14 cellular contexts compared by ENCODE assay signal in genomic region chr18:63929377-63929776, GRCh38. TPM values are rescaled to one million over a fixed set of nuclear protein-coding genes. Genes with fewer than 3 reads are reported as not detected.
"Had no signal": no experiment of that assay in that cellular context is flagged by ENCODE, and none has a peak within 500 bp of the region (broad histone marks: within the 10 kb centered on the region; RNA-seq: fewer than 3 reads in every experiment).

No MANE protein-coding gene starts in this region.

RNA-seq across cellular contexts. Expression of gene HMSD, which starts 19.7 kb away (rescaled TPM):
- total RNA-seq: body of pancreas, RPMI7951, T-helper 17 cell had no signal
- polyA plus RNA-seq: SK-N-SH had no signal

RNA-seq across cellular contexts. Expression of gene SERPINB10, which starts 21.6 kb away (rescaled TPM):
- total RNA-seq: activated B cell treated with CpG ODN at 0.5 μM for 24 hours; activated CD4-positive, alpha-beta memory T cell treated with anti-CD3 and anti-CD28 coated beads for 36 hours; activated naive CD4-positive, alpha-beta T cell treated with anti-CD3 and anti-CD28 coated beads for 36 hours; activated naive CD4-positive, alpha-beta T cell treated with anti-CD3 and anti-CD28 coated beads, Interleukin-2, amount 50 U/mL, for 72 hours; activated T-helper 1 cell treated with anti-CD3 and anti-CD28 coated beads, Interleukin-12 subunit alpha, Interleukin-12 subunit beta, Interleukin-2, Interleukin-4 antibody, amounts not matched to agents 30 ng/mL and 10 ng/mL and 1 ng/mL, durations not matched to agents 14 hours and 24 hours and 36 hours; adrenal gland; astrocyte; body of pancreas; cardiac septum; SJSA1; T-cell; T-helper 17 cell had no signal
- polyA plus RNA-seq: adrenal gland had no signal

RNA-seq across cellular contexts. Expression of gene SERPINB2, which starts 41.9 kb away (rescaled TPM):
- total RNA-seq: activated CD4-positive, alpha-beta memory T cell treated with anti-CD3 and anti-CD28 coated beads for 36 hours; activated naive CD4-positive, alpha-beta T cell treated with anti-CD3 and anti-CD28 coated beads for 36 hours; activated naive CD4-positive, alpha-beta T cell treated with anti-CD3 and anti-CD28 coated beads, Interleukin-2, amount 50 U/mL, for 72 hours; activated T-helper 1 cell treated with anti-CD3 and anti-CD28 coated beads, Interleukin-12 subunit alpha, Interleukin-12 subunit beta, Interleukin-2, Interleukin-4 antibody, amounts not matched to agents 30 ng/mL and 10 ng/mL and 1 ng/mL, durations not matched to agents 14 hours and 24 hours and 36 hours; cardiac septum; T-cell had no signal
